8 cellular contexts compared by ENCODE assay signal in genomic region chr1:84141177-84142003, GRCh38. TPM values are rescaled to one million over a fixed set of nuclear protein-coding genes. Genes with fewer than 3 reads are reported as not detected.
DNase-seq lines count a peak whose midpoint lies in the region; ATAC-seq, FAIRE-seq and TF ChIP-seq lines count a peak whose summit lies in the region.

No MANE protein-coding gene starts in this region.

- DNase-seq in NCI-H146 treated with DMSO at 0.1 percent for 48 hours (lab: John Stamatoyannopoulos, UW; ENCODE audit: unreplicated experiment) (peak; percentile 15), NCI-H146 (lab: John Stamatoyannopoulos, UW) (no peak), NCI-H446 treated with DMSO at 0.1 percent for 48 hours (lab: John Stamatoyannopoulos, UW) (peak; percentile 59), gastrocnemius medialis (no peak), HUDEP-2 (lab: John Stamatoyannopoulos, UW; ENCODE audit: unreplicated experiment in 76 of 76) (no peak)

- TF ChIP-seq POLR2A in gastrocnemius medialis (IDR thresholded peaks at IDR 0.05) (no peak), gastroesophageal sphincter (IDR thresholded peaks at IDR 0.05) (no peak)

- H3K4me1 ChIP-seq in gastrocnemius medialis (no peaks in the 10 kb centered on the region), gastroesophageal sphincter (no peaks in the 10 kb centered on the region)

- H3K36me3 ChIP-seq in gastrocnemius medialis (no peaks in the 10 kb centered on the region), gastroesophageal sphincter (no peaks in the 10 kb centered on the region)

- H3K27ac ChIP-seq in gastrocnemius medialis (no peak overlapping the region), gastroesophageal sphincter (no peak overlapping the region)

- peaks cover 0 to 11% (median 0%) of the 10 kb centered on the region in 3 donors for H3K9me3 ChIP-seq in gastrocnemius medialis
- peaks cover 0 to 9% (median 0%) of the 10 kb centered on the region in 3 donors for H3K9me3 ChIP-seq in gastroesophageal sphincter

- ATAC-seq in gastrocnemius medialis (no peak), gastroesophageal sphincter (no peak), GM18870 (IDR thresholded peaks at IDR 0.05; ENCODE audit: unreplicated experiment) (no peak)

- H3K4me3 ChIP-seq in gastrocnemius medialis, result no peak overlapping the region
- H3K4me3 ChIP-seq in gastroesophageal sphincter, result no peak overlapping the region

- FAIRE-seq in endometrium (lab: Jason Lieb, UNC), result peak; percentile 88

- H3K27me3 ChIP-seq in gastrocnemius medialis (no peaks in the 10 kb centered on the region), gastroesophageal sphincter (no peaks in the 10 kb centered on the region)

- intact Hi-C loops in gastrocnemius medialis (cut with DNase I; ENCODE audit: low total_unique reads), result loop anchor here (1.0 to 10.0 kb wide), 4 partner anchors 153 to 633 kb away; no protein-coding TSS in a partner anchor

- WGBS in gastroesophageal sphincter (ENCODE audit: low coverage in 1 of 2), 2 donors, result 72 to 74% methylated on average over 9 of the region's 9 CpGs

- in situ Hi-C loops in gastrocnemius medialis (cut with MboI; ENCODE audit: low sequenced_read_pairs in 4 of 4), result loop anchor here (10.0 to 25.0 kb wide), 3 partner anchors 293 to 621 kb away; no protein-coding TSS in a partner anchor

- TF ChIP-seq EP300 in gastroesophageal sphincter (IDR thresholded peaks at IDR 0.05), result no peak

- TF ChIP-seq CTCF in gastrocnemius medialis (IDR thresholded peaks at IDR 0.05 in 4 of 5, conservative IDR thresholded peaks at IDR 0.05 in 1 of 5), result peak; percentile 26 to 53 (median 42)
- TF ChIP-seq CTCF in gastroesophageal sphincter (IDR thresholded peaks at IDR 0.05), result peak in 2 of 4 experiments; percentile 18 to 45

RNA-seq across cellular contexts. Expression of gene PRKACB, which starts 2.7 kb away (rescaled TPM):
- total RNA-seq in gastrocnemius medialis (10 to 100 TPM in 1 of 4 donors, 1 to 10 TPM in 3; 4.2 to 12.4 (median 7.0) TPM), gastroesophageal sphincter (10 to 100 TPM; 37.4 to 57.7 (median 50.9) TPM)

Comparison
In these comparisons a context has a peak if more than half of its experiments do, and no peak if none do; other contexts are left out.
1. DNase-seq: peak in NCI-H146 treated with DMSO at 0.1 percent for 48 hours (single experiment) and NCI-H446 treated with DMSO at 0.1 percent for 48 hours (single experiment); none in NCI-H146 (single experiment), gastrocnemius medialis (0 of 2) and HUDEP-2 (0 of 76).